Comparison of ENCODE assay signal across 9 cellular contexts in genomic region chr15:74406992-74407705, GRCh38. TPM values are rescaled to one million over a fixed set of nuclear protein-coding genes. Genes with fewer than 3 reads are reported as not detected.
DNase-seq lines count a peak whose midpoint lies in the region; ATAC-seq and TF ChIP-seq lines count a peak whose summit lies in the region.
"Had no signal": no experiment of that assay in that cellular context is flagged by ENCODE, and none has a peak within 500 bp of the region (broad histone marks: within the 10 kb centered on the region; RNA-seq: fewer than 3 reads in every experiment).

No MANE protein-coding gene starts in this region.

- H3K4me3 ChIP-seq in SK-N-SH (ENCODE audit: low read depth in 2 of 2, low read length in 1 of 2) (no peak overlapping the region), fibroblast of villous mesenchyme (ENCODE audit: low read depth, low read length) (no peak overlapping the region)

- H3K4me1 ChIP-seq in SK-N-SH (ENCODE audit: control insufficient read depth in 1 of 2, insufficient read depth in 2 of 2, low read depth in 1 of 2, low read length in 1 of 2) = peaks cover 0 to 12% of the 10 kb centered on the region in 2 experiments; a peak in 2 of 4 replicates

- H3K27ac Mint-ChIP-seq in activated CD4-positive, alpha-beta memory T cell treated with anti-CD3 and anti-CD28 coated beads for 36 hours = peak overlapping the region; percentile 47
- H3K27ac Mint-ChIP-seq in activated CD4-positive, alpha-beta memory T cell treated with anti-CD3 and anti-CD28 coated beads, Interleukin-2, amount 10 ng/mL, durations not matched to agents 7 days and 5 days = no peak overlapping the region

- H3K27me3 Mint-ChIP-seq in activated CD4-positive, alpha-beta memory T cell treated with anti-CD3 and anti-CD28 coated beads for 36 hours = no peaks in the 10 kb centered on the region
- H3K27me3 Mint-ChIP-seq in activated CD4-positive, alpha-beta memory T cell treated with anti-CD3 and anti-CD28 coated beads, Interleukin-2, amount 10 ng/mL, durations not matched to agents 7 days and 5 days = no peaks in the 10 kb centered on the region

- H3K4me1 Mint-ChIP-seq in activated CD4-positive, alpha-beta memory T cell treated with anti-CD3 and anti-CD28 coated beads for 36 hours (ENCODE audit: low read depth) = peaks cover 34% of the 10 kb centered on the region
- peaks cover 24% of the 10 kb centered on the region for H3K4me1 Mint-ChIP-seq in activated CD4-positive, alpha-beta memory T cell treated with anti-CD3 and anti-CD28 coated beads, Interleukin-2, amount 10 ng/mL, durations not matched to agents 7 days and 5 days

- H3K36me3 Mint-ChIP-seq in activated CD4-positive, alpha-beta memory T cell treated with anti-CD3 and anti-CD28 coated beads for 36 hours = peaks cover 13% of the 10 kb centered on the region
- no peaks in the 10 kb centered on the region for H3K36me3 Mint-ChIP-seq in activated CD4-positive, alpha-beta memory T cell treated with anti-CD3 and anti-CD28 coated beads, Interleukin-2, amount 10 ng/mL, durations not matched to agents 7 days and 5 days (ENCODE audit: low read depth)

- CTCF ChIA-PET in activated CD4-positive, alpha-beta memory T cell treated with anti-CD3 and anti-CD28 coated beads for 36 hours (lab: Charles Lee) = interaction anchor here (1.0 kb wide), 1 partner anchor 25 kb away, joined by 3 read pairs; no protein-coding TSS in a partner anchor
- CTCF ChIA-PET in activated CD4-positive, alpha-beta memory T cell treated with anti-CD3 and anti-CD28 coated beads, Interleukin-2, amount 10 ng/mL, durations not matched to agents 7 days and 5 days (lab: Charles Lee) = interaction anchor here (7.6 kb wide), 1 partner anchor 23 kb away, joined by 61 read pairs; no protein-coding TSS in a partner anchor
- CTCF ChIA-PET in SK-N-SH (lab: Yijun Ruan, JAX) = no interaction called here

- H3K4me3 Mint-ChIP-seq in activated CD4-positive, alpha-beta memory T cell treated with anti-CD3 and anti-CD28 coated beads for 36 hours = no peak overlapping the region
- no peak overlapping the region for H3K4me3 Mint-ChIP-seq in activated CD4-positive, alpha-beta memory T cell treated with anti-CD3 and anti-CD28 coated beads, Interleukin-2, amount 10 ng/mL, durations not matched to agents 7 days and 5 days

- WGBS in SK-N-SH (ENCODE audit: low lambda C conversion rate) = 51% methylated on average over 9 of the region's 12 CpGs

- H3K27me3 ChIP-seq in SK-N-SH (ENCODE audit: insufficient read depth) = no peaks in the 10 kb centered on the region

- no peaks in the 10 kb centered on the region for H3K9me2 ChIP-seq in SK-N-SH

- H2AFZ ChIP-seq in SK-N-SH (ENCODE audit: low read depth) = peak overlapping the region; percentile 74; the same call in 1 of the 2 replicates

- TF ChIP-seq CTCF in SK-N-SH (IDR thresholded peaks at IDR 0.05) (no peak), fibroblast of villous mesenchyme (IDR thresholded peaks at IDR 0.05; ENCODE audit: insufficient read depth, low read depth, low read length) (no peak)

- no peak for TF ChIP-seq RAD21 in SK-N-SH (IDR thresholded peaks at IDR 0.05; ENCODE audit: low read length)

- no peak for TF ChIP-seq EP300 in SK-N-SH (IDR thresholded peaks at IDR 0.05; ENCODE audit: borderline replicate concordance in 1 of 2, low read depth in 1 of 2, low read length in 1 of 2)

- no peak for DNase-seq in activated CD4-positive, alpha-beta memory T cell treated with anti-CD3 and anti-CD28 coated beads for 36 hours
- DNase-seq in activated CD4-positive, alpha-beta memory T cell treated with anti-CD3 and anti-CD28 coated beads, Interleukin-2, amount 10 ng/mL, durations not matched to agents 7 days and 5 days = no peak
- DNase-seq in SK-N-SH = no peak
- DNase-seq in fibroblast of villous mesenchyme (ENCODE audit: low read depth) = peak; percentile 80
- peak; percentile 81 for DNase-seq in stromal cell of bone marrow (ENCODE audit: low read depth)
- DNase-seq in NCI-H1048 (lab: John Stamatoyannopoulos, UW) = no peak
- no peak for DNase-seq in NCI-H2081 treated with DMSO at 0.1 percent for 48 hours (lab: John Stamatoyannopoulos, UW)
- DNase-seq: DND-41 had no signal

- POLR2A ChIA-PET in activated CD4-positive, alpha-beta memory T cell treated with anti-CD3 and anti-CD28 coated beads for 36 hours (lab: Charles Lee) = no interaction called here
- POLR2A ChIA-PET in activated CD4-positive, alpha-beta memory T cell treated with anti-CD3 and anti-CD28 coated beads, Interleukin-2, amount 10 ng/mL, durations not matched to agents 7 days and 5 days (lab: Charles Lee) = no interaction called here
- POLR2A ChIA-PET in SK-N-SH (lab: Yijun Ruan, JAX) = no interaction called here

- peak overlapping the region; percentile 34; the same call in 1 of the 2 replicates for H3K9ac ChIP-seq in SK-N-SH

- H3K9me3 ChIP-seq in SK-N-SH = no peaks in the 10 kb centered on the region

- intact Hi-C loops in activated CD4-positive, alpha-beta memory T cell treated with anti-CD3 and anti-CD28 coated beads for 36 hours (cut with micrococcal nuclease) = no loop called here

- peaks cover 7% of the 10 kb centered on the region for H3F3A ChIP-seq in SK-N-SH (replicated peaks; ENCODE audit: insufficient read depth)

- no peaks in the 10 kb centered on the region for H3K79me2 ChIP-seq in SK-N-SH (ENCODE audit: insufficient read depth)

- H3K9me3 Mint-ChIP-seq in activated CD4-positive, alpha-beta memory T cell treated with anti-CD3 and anti-CD28 coated beads for 36 hours = no peaks in the 10 kb centered on the region
- no peaks in the 10 kb centered on the region for H3K9me3 Mint-ChIP-seq in activated CD4-positive, alpha-beta memory T cell treated with anti-CD3 and anti-CD28 coated beads, Interleukin-2, amount 10 ng/mL, durations not matched to agents 7 days and 5 days

- H3K4me2 ChIP-seq in SK-N-SH = peak overlapping the region; percentile 49; the same call in 1 of the 2 replicates

- no peaks in the 10 kb centered on the region for H3K36me3 ChIP-seq in SK-N-SH (replicated peaks in 1 of 2; ENCODE audit: control insufficient read depth in 1 of 2, insufficient read depth in 2 of 2, low read length in 1 of 2)

- no peaks in the 10 kb centered on the region for H4K20me1 ChIP-seq in SK-N-SH (ENCODE audit: insufficient read depth)

- H3K27ac ChIP-seq in SK-N-SH (ENCODE audit: low read depth in 2 of 2, low read length in 1 of 2) = peak overlapping the region in 1 of 2 experiments; percentile 51; a peak in 2 of 4 replicates

- no peak for ATAC-seq in GM18873 (IDR thresholded peaks at IDR 0.05; ENCODE audit: low FRiP score, unreplicated experiment)

TF ChIP-seq in SK-N-SH, 30 proteins besides CTCF, POLR2A, EP300 and RAD21 (continues in another document):
- TF ChIP-seq TEAD4 (IDR thresholded peaks at IDR 0.05; ENCODE audit: borderline replicate concordance, insufficient read depth) (no peak), PBX3 (IDR thresholded peaks at IDR 0.05) (0 out of 2 replicates have a peak, but pooled peaks have one; percentile 6), CHD2 (IDR thresholded peaks at IDR 0.05; ENCODE audit: low read length, partially characterized antibody) (no peak)

RNA-seq across cellular contexts. Expression of gene SEMA7A, which starts 26.6 kb away (rescaled TPM):
- 10 to 100 TPM; 65.9 to 68.4 TPM for total RNA-seq in activated CD4-positive, alpha-beta memory T cell treated with anti-CD3 and anti-CD28 coated beads for 36 hours
- total RNA-seq in activated CD4-positive, alpha-beta memory T cell treated with anti-CD3 and anti-CD28 coated beads, Interleukin-2, amount 10 ng/mL, durations not matched to agents 7 days and 5 days = 1 to 10 TPM; 3.8 to 4.3 TPM
- 0.80 and 1.3 TPM in 2 replicates for polyA plus RNA-seq in SK-N-SH (2012; rRNA removed)
- polyA plus RNA-seq in SK-N-SH (2012; cell fraction: cytosol; rRNA removed) = 0.50 and 0.92 TPM in 2 replicates
- polyA plus RNA-seq in SK-N-SH (2012; cell fraction: nucleus; rRNA removed) = 1.1 and 1.3 TPM in 2 replicates
- 16.8 and 24.6 TPM in 2 replicates for total RNA-seq in fibroblast of villous mesenchyme

RNA-seq across cellular contexts. Expression of gene CYP11A1, which starts 39.7 kb away (rescaled TPM):
- under 1 TPM in 1 of 2 experiments, not detected in 1; 0.29 TPM for total RNA-seq in activated CD4-positive, alpha-beta memory T cell treated with anti-CD3 and anti-CD28 coated beads for 36 hours
- not detected for total RNA-seq in activated CD4-positive, alpha-beta memory T cell treated with anti-CD3 and anti-CD28 coated beads, Interleukin-2, amount 10 ng/mL, durations not matched to agents 7 days and 5 days
- 0.08 TPM in 1 of 2 replicates, not detected in the other for polyA plus RNA-seq in SK-N-SH (2012; rRNA removed)
- 0.03 TPM in 1 of 2 replicates, not detected in the other for polyA plus RNA-seq in SK-N-SH (2012; cell fraction: cytosol; rRNA removed)
- polyA plus RNA-seq in SK-N-SH (2012; cell fraction: nucleus; rRNA removed) = not detected in 2 replicates
- 0.64 and 0.86 TPM in 2 replicates for total RNA-seq in fibroblast of villous mesenchyme

RNA-seq across cellular contexts. Expression of gene UBL7, which starts 53.8 kb away (rescaled TPM):
- total RNA-seq in activated CD4-positive, alpha-beta memory T cell treated with anti-CD3 and anti-CD28 coated beads for 36 hours = 10 to 100 TPM; 52.3 to 58.2 TPM
- total RNA-seq in activated CD4-positive, alpha-beta memory T cell treated with anti-CD3 and anti-CD28 coated beads, Interleukin-2, amount 10 ng/mL, durations not matched to agents 7 days and 5 days = 10 to 100 TPM; 54.7 to 61.3 TPM
- polyA plus RNA-seq in SK-N-SH (2012; rRNA removed) = 81.1 and 89.7 TPM in 2 replicates
- 60.5 and 70.6 TPM in 2 replicates for polyA plus RNA-seq in SK-N-SH (2012; cell fraction: cytosol; rRNA removed)
- polyA plus RNA-seq in SK-N-SH (2012; cell fraction: nucleus; rRNA removed) = 33.2 and 36.5 TPM in 2 replicates
- total RNA-seq in fibroblast of villous mesenchyme = 37.0 and 42.7 TPM in 2 replicates

Comparison
In these comparisons a context has a peak if more than half of its experiments do, and no peak if none do; other contexts are left out.
1. DNase-seq: peak in fibroblast of villous mesenchyme (single experiment) and stromal cell of bone marrow (single experiment); none in activated CD4-positive, alpha-beta memory T cell treated with anti-CD3 and anti-CD28 coated beads for 36 hours (single experiment), activated CD4-positive, alpha-beta memory T cell treated with anti-CD3 and anti-CD28 coated beads, Interleukin-2, amount 10 ng/mL, durations not matched to agents 7 days and 5 days (single experiment), SK-N-SH (single experiment), NCI-H1048 (single experiment) and NCI-H2081 treated with DMSO at 0.1 percent for 48 hours (single experiment).